Comparison of ENCODE assay signal across 23 cellular contexts in genomic region chr10:31704195-31704594, GRCh38.
DNase-seq lines count a peak whose midpoint lies in the region; ATAC-seq and TF ChIP-seq lines count a peak whose summit lies in the region.
"Had no signal": no experiment of that assay in that cellular context is flagged by ENCODE, and none has a peak within 500 bp of the region (broad histone marks: within the 10 kb centered on the region; RNA-seq: fewer than 3 reads in every experiment).

No MANE protein-coding gene starts in this region.

- H2AK9ac ChIP-seq in IMR-90 (replicated peaks; ENCODE audit: low read depth, low read length, poor library complexity), result no peak overlapping the region

- H4K5ac ChIP-seq in IMR-90 (ENCODE audit: low read depth, low read length), result no peak overlapping the region

- H3K9me1 ChIP-seq in IMR-90 (ENCODE audit: insufficient read depth, low read length), result peaks cover 18% of the 10 kb centered on the region

- no peak overlapping the region for H2BK5ac ChIP-seq in IMR-90 (ENCODE audit: low read depth, low read length, poor library complexity, severe bottlenecking)

- H3K4ac ChIP-seq in IMR-90 (ENCODE audit: low read depth, low read length), result no peak overlapping the region

- no peaks in the 10 kb centered on the region for H3K79me1 ChIP-seq in IMR-90 (ENCODE audit: low read depth in 1 of 2, low read length in 2 of 2)

- peaks cover 30% of the 10 kb centered on the region for H3K4me1 ChIP-seq in IMR-90 (ENCODE audit: control insufficient read depth, insufficient read depth, low read length)
- H3K4me1 ChIP-seq in endodermal cell (ENCODE audit: control insufficient read depth, insufficient read depth, low read length), result peaks cover 7% of the 10 kb centered on the region

- peaks cover 19% of the 10 kb centered on the region for H3K36me3 Mint-ChIP-seq in endodermal cell (ENCODE audit: low read depth)
- no peaks in the 10 kb centered on the region for H3K36me3 Mint-ChIP-seq in stimulated activated effector memory CD8-positive, alpha-beta T cell treated with anti-CD3 and anti-CD28 coated beads, Interleukin-12 subunit alpha, Interleukin-12 subunit beta, amount 100 ng/mL, for 72 hours

- WGBS in IMR-90 (ENCODE audit: extremely low coverage in 2 of 2, insufficient read length in 1 of 2), 2 experiments, result no CpG with 5 or more reads among the region's 1 CpG
- 88 to 96% methylated on average over 1 of the region's 1 CpG for WGBS in endodermal cell (ENCODE audit: insufficient coverage in 1 of 2, insufficient read length in 1 of 2), 2 experiments

- peaks cover 30% of the 10 kb centered on the region for H3K4me1 Mint-ChIP-seq in endodermal cell
- peaks cover 35% of the 10 kb centered on the region for H3K4me1 Mint-ChIP-seq in stimulated activated effector memory CD8-positive, alpha-beta T cell treated with anti-CD3 and anti-CD28 coated beads, Interleukin-12 subunit alpha, Interleukin-12 subunit beta, amount 100 ng/mL, for 72 hours

- H2AFZ ChIP-seq in IMR-90 (replicated peaks; ENCODE audit: low read length, poor library complexity), result no peak overlapping the region
- H2AFZ ChIP-seq: PC-9 had no signal

- H2AK5ac ChIP-seq in IMR-90 (ENCODE audit: low read depth, low read length), result 0 out of 2 replicates have a peak overlapping the region, but pooled peaks have one; percentile 11

- no peak overlapping the region for H2BK15ac ChIP-seq in IMR-90 (ENCODE audit: low read depth, low read length)

- no peak overlapping the region for H3K18ac ChIP-seq in IMR-90 (ENCODE audit: low read depth, low read length)

- peaks cover 54% of the 10 kb centered on the region for H3K9me3 Mint-ChIP-seq in endodermal cell
- H3K9me3 Mint-ChIP-seq in stimulated activated effector memory CD8-positive, alpha-beta T cell treated with anti-CD3 and anti-CD28 coated beads, Interleukin-12 subunit alpha, Interleukin-12 subunit beta, amount 100 ng/mL, for 72 hours, result no peaks in the 10 kb centered on the region

- TF ChIP-seq CTCF in IMR-90 (conservative IDR thresholded peaks at IDR 0.05; ENCODE audit: low read depth, low read length) (no peak), endodermal cell (conservative IDR thresholded peaks at IDR 0.05) (no peak)

- no peak for ATAC-seq in IMR-90 (ENCODE audit: low read depth)
- no peak for ATAC-seq in stimulated activated effector memory CD8-positive, alpha-beta T cell treated with anti-CD3 and anti-CD28 coated beads, Interleukin-12 subunit alpha, Interleukin-12 subunit beta, amount 100 ng/mL, for 72 hours
- ATAC-seq in GM21737 (IDR thresholded peaks at IDR 0.05; ENCODE audit: unreplicated experiment), result no peak
- ATAC-seq: K562 had no signal

- H4K20me1 ChIP-seq in IMR-90 (ENCODE audit: insufficient read depth, low read length), result no peaks in the 10 kb centered on the region

- no peaks in the 10 kb centered on the region for H3K36me3 ChIP-seq in IMR-90 (ENCODE audit: control insufficient read depth, insufficient read depth, low read length)
- no peaks in the 10 kb centered on the region for H3K36me3 ChIP-seq in endodermal cell (ENCODE audit: control insufficient read depth, insufficient read depth, low read length)
- H3K36me3 ChIP-seq: MG63 had no signal

- intact Hi-C loops in IMR-90 (cut with micrococcal nuclease), result no loop called here

- peaks cover 5% of the 10 kb centered on the region for H3K27me3 Mint-ChIP-seq in endodermal cell (ENCODE audit: insufficient read depth)

- H3K27ac Mint-ChIP-seq in endodermal cell, result no peak overlapping the region
- peak overlapping the region; percentile 83 for H3K27ac Mint-ChIP-seq in stimulated activated effector memory CD8-positive, alpha-beta T cell treated with anti-CD3 and anti-CD28 coated beads, Interleukin-12 subunit alpha, Interleukin-12 subunit beta, amount 100 ng/mL, for 72 hours

- H3K27me3 ChIP-seq in IMR-90 (ENCODE audit: control insufficient read depth, insufficient read depth, low read length) (no peaks in the 10 kb centered on the region), endodermal cell (ENCODE audit: control insufficient read depth, insufficient read depth, low read length, poor library complexity, severe bottlenecking) (no peaks in the 10 kb centered on the region)
- H3K27me3 ChIP-seq: MG63 had no signal

- peaks cover 4% of the 10 kb centered on the region; the same call in 1 of the 2 replicates for H3K9me3 ChIP-seq in IMR-90 (ENCODE audit: control insufficient read depth, insufficient read depth, low read length)
- H3K9me3 ChIP-seq in endodermal cell (ENCODE audit: control insufficient read depth, low read length), result peaks cover 36% of the 10 kb centered on the region

- no peak for DNase-seq in IMR-90
- DNase-seq in endodermal cell, result no peak
- peak; percentile 25 for DNase-seq in myocyte (ENCODE audit: low read depth)
- no peak for DNase-seq in stimulated activated effector memory CD8-positive, alpha-beta T cell treated with anti-CD3 and anti-CD28 coated beads, Interleukin-12 subunit alpha, Interleukin-12 subunit beta, amount 100 ng/mL, for 72 hours (ENCODE audit: low spot score in 2 of 2)
- DNase-seq in activated gamma-delta T cell (lab: John Stamatoyannopoulos, UW), result no peak
- DNase-seq in activated CD8-positive, alpha-beta memory T cell treated with anti-CD3 and anti-CD28 coated beads, Interleukin-2, amount 50 U/mL, for 48 hours, result no peak
- DNase-seq in DMS153 (lab: John Stamatoyannopoulos, UW), result no peak
- DNase-seq: DMS53, EL, GF-D8, MG63, NCI-H1048, NCI-H1417 treated with DMSO at 0.1 percent for 48 hours, NCI-H187, NCI-H2107, NCI-H510A, NCI-H748 treated with DMSO at 0.1 percent for 48 hours, PC-9, RPMI8226, SHP77 treated with DMSO at 0.1 percent for 48 hours had no signal

- H3K23ac ChIP-seq in IMR-90 (ENCODE audit: low read depth, low read length), result no peak overlapping the region

- no peak overlapping the region for H3K4me3 Mint-ChIP-seq in endodermal cell
- no peak overlapping the region for H3K4me3 Mint-ChIP-seq in stimulated activated effector memory CD8-positive, alpha-beta T cell treated with anti-CD3 and anti-CD28 coated beads, Interleukin-12 subunit alpha, Interleukin-12 subunit beta, amount 100 ng/mL, for 72 hours
- H3K4me3 Mint-ChIP-seq: CD14-positive monocyte had no signal

- TF ChIP-seq POLR2A in IMR-90 (IDR thresholded peaks at IDR 0.05; ENCODE audit: low read depth, low read length), result no peak

- no TSS peak for BruUV-seq in IMR-90 (replicated peaks; lab: Mats Ljungman, UMichigan)

- POLR2A ChIA-PET in IMR-90 (lab: Charles Lee; ENCODE audit: unreplicated experiment), result no interaction called here

- no peak overlapping the region for H3K4me2 ChIP-seq in IMR-90 (ENCODE audit: low read depth, low read length)
- H3K4me2 ChIP-seq: PC-9 had no signal

- H3K56ac ChIP-seq in IMR-90 (ENCODE audit: extremely low read depth, insufficient read depth, low read length), result no peak overlapping the region

- H3K27ac ChIP-seq in IMR-90 (ENCODE audit: insufficient read depth, low read length) (no peak overlapping the region), endodermal cell (ENCODE audit: low read depth, low read length) (no peak overlapping the region)
- H3K27ac ChIP-seq: PC-9 had no signal

- no peak overlapping the region for H2BK20ac ChIP-seq in IMR-90 (ENCODE audit: low read depth, low read length)

- CTCF ChIA-PET in IMR-90 (lab: Yijun Ruan, JAX), result no interaction called here

- dilution Hi-C loops in IMR-90 (cut with HindIII; ENCODE audit: low sequenced_read_pairs, unreplicated experiment), result no loop called here

- H2BK120ac ChIP-seq in IMR-90 (ENCODE audit: low read depth, low read length), result no peak overlapping the region

- no peak overlapping the region for H4K8ac ChIP-seq in IMR-90 (ENCODE audit: low read depth in 2 of 2, low read length in 2 of 2)

- no peak for TF ChIP-seq RAD21 in IMR-90 (IDR thresholded peaks at IDR 0.05; ENCODE audit: low read length)

- no peak overlapping the region for H3K4me3 ChIP-seq in IMR-90 (ENCODE audit: insufficient read depth, low read depth, low read length)
- peak overlapping the region; percentile 23 for H3K4me3 ChIP-seq in endodermal cell (ENCODE audit: low read length)
- H3K4me3 ChIP-seq: K562, MG63, PC-9 had no signal

- in situ Hi-C loops in IMR-90 (cut with MboI; ENCODE audit: low sequenced_read_pairs), result no loop called here

- H3K9ac ChIP-seq in IMR-90 (ENCODE audit: low read depth, low read length), result no peak overlapping the region
- no peak overlapping the region for H3K9ac ChIP-seq in endodermal cell (ENCODE audit: extremely low read depth, low read length, poor library complexity, severe bottlenecking)

- H4K91ac ChIP-seq in IMR-90 (ENCODE audit: insufficient read depth, low read depth, low read length), result no peak overlapping the region

- no peak overlapping the region for H3K14ac ChIP-seq in IMR-90 (replicated peaks; ENCODE audit: low read depth, low read length)

TF ChIP-seq in IMR-90, 13 proteins besides CTCF, POLR2A, EP300 and RAD21 (continues in another document):
- no peak for TF ChIP-seq SMC3 (IDR thresholded peaks at IDR 0.05; ENCODE audit: low read depth, low read length)
- TF ChIP-seq CEBPB (IDR thresholded peaks at IDR 0.05; ENCODE audit: low read depth, low read length), result no peak
- no peak for TF ChIP-seq CHD1 (IDR thresholded peaks at IDR 0.05; ENCODE audit: low read depth, low read length)
- TF ChIP-seq RCOR1 (IDR thresholded peaks at IDR 0.05; ENCODE audit: insufficient replicate concordance, low read length), result no peak
- TF ChIP-seq NFE2L2 (IDR thresholded peaks at IDR 0.05; ENCODE audit: low read depth, low read length), result no peak
- no peak for TF ChIP-seq MAZ (IDR thresholded peaks at IDR 0.05; ENCODE audit: borderline replicate concordance, low read depth, low read length)
- no peak for TF ChIP-seq MAFK (IDR thresholded peaks at IDR 0.05; ENCODE audit: low read depth, low read length)
- no peak for TF ChIP-seq BHLHE40 (IDR thresholded peaks at IDR 0.05; ENCODE audit: low read depth, low read length)
- no peak for TF ChIP-seq RFX5 (IDR thresholded peaks at IDR 0.05; ENCODE audit: low read depth, low read length)
- no peak for TF ChIP-seq USF2 (IDR thresholded peaks at IDR 0.05; ENCODE audit: low read depth, low read length)
- no peak for TF ChIP-seq MXI1 (IDR thresholded peaks at IDR 0.05; ENCODE audit: borderline replicate concordance, low read depth, low read length)
- no peak for TF ChIP-seq FOS (IDR thresholded peaks at IDR 0.05; ENCODE audit: low read depth, low read length)
